8 cellular contexts compared by ENCODE assay signal in the genomic region with DNA sequence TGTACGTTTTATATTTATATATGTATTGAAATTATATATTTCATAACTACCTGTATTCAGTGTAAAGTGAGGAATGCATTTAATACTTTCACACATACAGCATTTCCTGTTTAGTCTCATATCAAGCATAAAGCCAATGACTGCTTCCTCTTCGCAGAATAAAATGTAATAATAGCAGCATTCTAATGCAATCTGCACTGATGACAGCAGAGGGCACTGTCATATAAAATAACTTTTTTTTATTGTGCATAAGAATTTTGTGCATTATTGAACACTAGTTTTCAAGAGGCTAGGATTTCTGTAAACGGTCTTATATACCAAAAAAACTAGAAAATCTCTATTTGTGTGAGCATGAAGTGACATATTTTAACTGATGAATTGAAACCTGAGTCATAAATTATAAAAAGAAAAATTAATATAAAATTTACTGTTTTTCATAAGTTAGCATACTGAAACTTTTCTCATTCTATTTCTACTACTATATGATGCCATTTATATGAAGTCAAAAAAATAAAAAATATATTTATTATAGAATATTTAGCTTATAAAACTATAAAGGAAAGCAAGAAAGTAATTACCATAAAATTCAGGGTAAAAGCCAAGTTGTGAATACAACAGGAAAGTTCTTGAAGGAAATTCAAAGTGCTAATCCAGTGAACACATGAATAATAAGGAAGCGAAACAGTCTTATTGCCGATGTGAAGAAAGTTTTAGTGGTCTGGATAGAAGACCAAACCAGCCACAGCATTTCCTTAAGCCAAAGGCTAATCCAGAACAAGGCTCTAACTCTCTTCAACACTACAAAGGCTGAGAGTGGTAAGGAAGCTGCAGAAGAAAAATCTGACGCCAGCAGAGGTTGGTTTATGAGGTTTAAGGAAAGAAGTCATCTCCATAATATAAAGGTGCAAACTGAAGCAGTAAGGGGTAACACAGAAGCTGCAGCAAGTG. TPM values are rescaled to one million over a fixed set of nuclear protein-coding genes. Genes with fewer than 3 reads are reported as not detected.
DNase-seq lines count a peak whose midpoint lies in the region; ATAC-seq and TF ChIP-seq lines count a peak whose summit lies in the region.

No MANE protein-coding gene starts in this region.

- TF ChIP-seq EP300 in stomach (IDR thresholded peaks at IDR 0.05): no peak

- H3K36me3 Mint-ChIP-seq in central memory CD8-positive, alpha-beta T cell (ENCODE audit: insufficient read depth): peaks cover 4% of the 10 kb centered on the region

- H3K27ac ChIP-seq in right lobe of liver (no peak overlapping the region), stomach (peak overlapping the region in 1 of 5 donors; percentile 14)

- H3K4me3 ChIP-seq in right lobe of liver (no peak overlapping the region), stomach (no peak overlapping the region)

- H3K4me3 Mint-ChIP-seq in central memory CD8-positive, alpha-beta T cell: no peak overlapping the region

- peaks cover 35% of the 10 kb centered on the region for H3K4me1 Mint-ChIP-seq in central memory CD8-positive, alpha-beta T cell

- no peaks in the 10 kb centered on the region for H3K27me3 Mint-ChIP-seq in central memory CD8-positive, alpha-beta T cell

- H3K27me3 ChIP-seq in right lobe of liver (no peaks in the 10 kb centered on the region), stomach (no peaks in the 10 kb centered on the region)

- in situ Hi-C loops in KBM-7 (cut with MboI; ENCODE audit: low pct_unique_long_range_greater_than_20kb, low sequenced_read_pairs): no loop called here

- ATAC-seq in GM21576 (IDR thresholded peaks at IDR 0.05; ENCODE audit: unreplicated experiment) (peak; percentile 77), right lobe of liver (peak; percentile 76 to 88 (median 86))
- peak; percentile 92 for ATAC-seq in central memory CD8-positive, alpha-beta T cell (replicated peaks; ENCODE audit: extremely low read depth, poor library complexity, severe bottlenecking)

- intact Hi-C loops in right lobe of liver (cut with DNase I): loop anchor here in 1 of 2 donors (10.0 kb wide), 1 partner anchor 122 kb away; no protein-coding TSS in a partner anchor
- intact Hi-C loops in stomach (cut with DNase I; ENCODE audit: low total_unique reads): loop anchor here (10.0 kb wide), 1 partner anchor 232 kb away; no protein-coding TSS in a partner anchor

- H3K27ac Mint-ChIP-seq in central memory CD8-positive, alpha-beta T cell (ENCODE audit: low read depth): no peak overlapping the region

- H3K9me3 ChIP-seq in right lobe of liver (no peaks in the 10 kb centered on the region), stomach (peaks cover 0 to 3% (median 1%) of the 10 kb centered on the region in 4 donors)

- peaks cover 0 to 6% (median 0%) of the 10 kb centered on the region in 4 donors for H3K4me1 ChIP-seq in right lobe of liver
- peaks cover 4 to 46% (median 26%) of the 10 kb centered on the region in 4 donors for H3K4me1 ChIP-seq in stomach

- TF ChIP-seq POLR2A in right lobe of liver (IDR thresholded peaks at IDR 0.05) (no peak), stomach (IDR thresholded peaks at IDR 0.05) (no peak)

- H3K36me3 ChIP-seq in right lobe of liver (no peaks in the 10 kb centered on the region), stomach (peaks cover 0 to 11% (median 7%) of the 10 kb centered on the region in 4 donors)

- no peaks in the 10 kb centered on the region for H3K9me3 Mint-ChIP-seq in central memory CD8-positive, alpha-beta T cell

- 39% methylated on average over 6 of the region's 6 CpGs for WGBS in right lobe of liver (ENCODE audit: insufficient coverage, low coverage, low lambda C conversion rate, missing lambda C conversion rate)
- 29 to 46% (median 33%) methylated on average over 6 of the region's 6 CpGs for WGBS in stomach, 5 donors

- DNase-seq in DMS 273 (lab: John Stamatoyannopoulos, UW; ENCODE audit: unreplicated experiment) (peak; percentile 71), DMS 273 treated with DMSO at 0.1 percent for 48 hours (lab: John Stamatoyannopoulos, UW) (no peak), KBM-7 (peak; percentile 76), SW480 (ENCODE audit: low spot score) (peak; percentile 9), right lobe of liver (no peak), stomach (peak; percentile 44)
- peak in 1 of 2 donors; percentile 41 for DNase-seq in central memory CD8-positive, alpha-beta T cell (ENCODE audit: low spot score in 2 of 2)

- TF ChIP-seq CTCF in right lobe of liver (IDR thresholded peaks at IDR 0.05) (peak; percentile 67 to 73 (median 68)), stomach (IDR thresholded peaks at IDR 0.05) (peak in 4 of 7 experiments; percentile 59 to 64 (median 60))

RNA-seq across cellular contexts. Expression of gene RNF146, which starts 36.3 kb away (rescaled TPM):
- total RNA-seq in right lobe of liver: 10 to 100 TPM; 12.8 to 19.5 (median 14.9) TPM
- total RNA-seq in stomach: 100 to 1,000 TPM in 1 of 5 donors, 10 to 100 TPM in 4; 14.2 to 101 (median 58.9) TPM
- 10 to 100 TPM; 16.6 to 30.5 (median 21.1) TPM for polyA plus RNA-seq in stomach

RNA-seq across cellular contexts. Expression of gene ECHDC1, which starts 40.4 kb away (rescaled TPM):
- total RNA-seq in right lobe of liver (10 to 100 TPM; 41.3 to 51.7 (median 45.7) TPM), stomach (10 to 100 TPM; 11.9 to 71.0 (median 50.8) TPM)
- 10 to 100 TPM; 28.4 to 51.4 (median 50.7) TPM for polyA plus RNA-seq in stomach

Comparison
In these comparisons a context has a peak if more than half of its experiments do, and no peak if none do; other contexts are left out.
1. DNase-seq: peak in DMS 273 (single experiment), KBM-7 (single experiment), SW480 (single experiment) and stomach (single experiment); none in DMS 273 treated with DMSO at 0.1 percent for 48 hours (single experiment) and right lobe of liver (0 of 3).
2. Peak in every context shown above with its lines, with median percentiles within 50 percentile points of each other: ATAC-seq.